26 cellular contexts compared by ENCODE assay signal in genomic region chr3:69283913-69284312, GRCh38.
"Had no signal": no experiment of that assay in that cellular context is flagged by ENCODE, and none has a peak within 500 bp of the region (broad histone marks: within the 10 kb centered on the region; RNA-seq: fewer than 3 reads in every experiment).

No MANE protein-coding gene starts in this region.

- H3K4me1 ChIP-seq: gastrocnemius medialis, left lung, pancreas, right lobe of liver, upper lobe of left lung had no signal

- H3K36me3 Mint-ChIP-seq: naive thymus-derived CD8-positive, alpha-beta T cell had no signal

- H3K9me3 Mint-ChIP-seq: naive thymus-derived CD8-positive, alpha-beta T cell; neural crest cell; stimulated activated naive CD8-positive, alpha-beta T cell treated with anti-CD3 and anti-CD28 coated beads, Interleukin-15, amount 100 ng/mL, for 72 hours had no signal

- H3K27me3 ChIP-seq: gastrocnemius medialis, hepatocyte, left lung, neutrophil, pancreas, right lobe of liver, tibial nerve, upper lobe of left lung had no signal

- H3K4me3 Mint-ChIP-seq: naive thymus-derived CD8-positive, alpha-beta T cell; neural crest cell; stimulated activated naive CD8-positive, alpha-beta T cell treated with anti-CD3 and anti-CD28 coated beads, Interleukin-15, amount 100 ng/mL, for 72 hours had no signal

- H3K79me2 ChIP-seq: hepatocyte had no signal

- H3K27ac ChIP-seq: epithelial cell of prostate, gastrocnemius medialis, hepatocyte, left lung, neutrophil, pancreas, right lobe of liver, thoracic aorta, tibial nerve, upper lobe of left lung had no signal

- ATAC-seq: esophagus mucosa; gastrocnemius medialis; left cardiac atrium; left lung; naive thymus-derived CD8-positive, alpha-beta T cell; pancreas; right lobe of liver; stimulated activated naive CD8-positive, alpha-beta T cell treated with anti-CD3 and anti-CD28 coated beads, Interleukin-15, amount 100 ng/mL, for 72 hours had no signal

- DNase-seq: cortex of kidney; effector CD4-positive, alpha-beta T cell; foreskin fibroblast; gastrocnemius medialis; kidney; left cardiac atrium; left lung; mesenchymal stem cell; naive thymus-derived CD8-positive, alpha-beta T cell; pancreas; right lobe of liver; stimulated activated CD4-positive, alpha-beta T cell treated with anti-CD3 and anti-CD28 coated beads, Interleukin-12 subunit alpha, Interleukin-12 subunit beta, amount 100 ng/mL, for 4 hours; stimulated activated CD4-positive, alpha-beta T cell treated with anti-CD3 and anti-CD28 coated beads, Interleukin-1b, Interleukin-23, amount 100 ng/mL, for 48 hours; stimulated activated CD4-positive, alpha-beta T cell treated with anti-CD3 and anti-CD28 coated beads, Interleukin-4, amount 100 ng/mL, for 1 hour; stimulated activated CD8-positive, alpha-beta memory T cell treated with anti-CD3 and anti-CD28 coated beads, Interleukin-4, amount 100 ng/mL, for 48 hours; stimulated activated naive CD4-positive, alpha-beta T cell; stimulated activated naive CD8-positive, alpha-beta T cell treated with anti-CD3 and anti-CD28 coated beads, Interleukin-15, amount 100 ng/mL, for 72 hours; upper lobe of left lung had no signal

- H3K4me3 ChIP-seq: gastrocnemius medialis, hepatocyte, left lung, pancreas, right lobe of liver, smooth muscle cell, thoracic aorta, tibial nerve, upper lobe of left lung had no signal

- H3K27ac Mint-ChIP-seq: stimulated activated naive CD8-positive, alpha-beta T cell treated with anti-CD3 and anti-CD28 coated beads, Interleukin-15, amount 100 ng/mL, for 72 hours had no signal

- H3K4me2 ChIP-seq: hepatocyte, smooth muscle cell had no signal

- H3K36me3 ChIP-seq: gastrocnemius medialis, pancreas, right lobe of liver had no signal

- H3K27me3 Mint-ChIP-seq: naive thymus-derived CD8-positive, alpha-beta T cell; stimulated activated naive CD8-positive, alpha-beta T cell treated with anti-CD3 and anti-CD28 coated beads, Interleukin-15, amount 100 ng/mL, for 72 hours had no signal
